In the genomic region with DNA sequence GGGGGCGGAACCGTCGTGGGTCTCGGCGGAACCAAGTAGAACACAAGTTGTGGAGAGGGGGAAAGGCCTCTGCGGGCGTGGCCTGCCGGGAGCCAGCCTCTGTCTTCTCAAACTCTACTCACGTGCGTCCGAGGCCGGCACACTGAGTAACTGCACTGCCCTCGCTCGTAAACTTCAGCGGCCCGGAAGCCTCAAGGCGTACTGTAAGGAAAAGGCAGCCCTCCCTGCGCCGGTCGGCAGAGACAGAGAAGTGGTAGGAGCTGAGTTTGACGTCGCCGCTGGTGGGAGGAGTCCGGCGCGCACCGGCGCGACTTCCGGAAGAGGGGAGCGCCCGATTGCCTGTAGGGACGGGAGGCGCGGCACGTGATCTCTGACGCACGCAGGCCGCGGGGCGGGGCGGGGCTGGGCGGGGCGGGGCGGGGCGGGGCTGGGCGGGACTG, we compare ENCODE assay signal across 1 cellular context.
TF ChIP-seq lines count a peak whose summit lies in the region.

A gene with protein sequence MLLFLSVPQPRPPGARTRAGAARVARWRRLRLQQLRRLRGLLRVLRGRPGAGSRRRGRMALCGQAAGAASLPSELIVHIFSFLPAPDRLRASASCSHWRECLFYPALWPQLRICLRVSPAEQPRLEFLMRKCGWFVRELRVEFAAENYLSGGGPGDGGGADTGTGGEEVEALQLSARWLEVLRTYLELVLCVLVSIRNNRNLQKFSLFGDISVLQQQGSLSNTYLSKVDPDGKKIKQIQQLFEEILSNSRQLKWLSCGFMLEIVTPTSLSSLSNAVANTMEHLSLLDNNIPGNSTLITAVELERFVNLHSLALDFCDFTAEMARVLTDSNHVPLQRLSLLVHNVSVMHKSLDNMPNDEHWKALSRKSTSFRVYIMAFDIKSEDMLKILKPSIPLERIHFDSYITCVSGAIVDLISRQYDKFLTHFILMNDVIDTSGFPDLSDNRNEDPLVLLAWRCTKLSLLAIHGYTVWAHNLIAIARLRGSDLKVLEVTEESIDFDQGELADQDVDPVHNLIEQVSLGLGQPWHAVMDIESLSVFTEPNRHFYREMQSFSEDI (minus strand): TSS at position 255 of the 440 bp plus-strand sequence. CDS start 271 bp downstream, outside the sequence.

TF ChIP-seq in HepG2, 621 proteins besides CTCF, POLR2A, EP300 and RAD21 (continued from another document and continues in another):
- TF ChIP-seq RBM22 (optimal IDR thresholded peaks at IDR 0.05; ENCODE audit: low read length) (no peak), POLR2AphosphoS5 (IDR thresholded peaks at IDR 0.05; ENCODE audit: low read depth, low read length) (no peak), DBP (CRISPR knock-in tag; IDR thresholded peaks at IDR 0.05; ENCODE audit: not compliant biosample characterization) (no peak), TSC22D2 (CRISPR knock-in tag; IDR thresholded peaks at IDR 0.05; ENCODE audit: borderline replicate concordance) (peak; percentile 15; the same call in 1 of the 2 replicates), PHF21A (CRISPR knock-in tag; IDR thresholded peaks at IDR 0.05) (no peak), ZNF589 (CRISPR knock-in tag; conservative IDR thresholded peaks at IDR 0.05) (peak; percentile 30; the same call in 1 of the 2 replicates), ZNF792 (CRISPR knock-in tag; IDR thresholded peaks at IDR 0.05) (0 out of 2 replicates have a peak, but pooled peaks have one; percentile 16), SKI (IDR thresholded peaks at IDR 0.05; ENCODE audit: partially characterized antibody) (peak; percentile 87), TBX3 (IDR thresholded peaks at IDR 0.05; ENCODE audit: borderline replicate concordance) (no peak), ZNF598 (CRISPR knock-in tag; IDR thresholded peaks at IDR 0.05; ENCODE audit: borderline replicate concordance) (no peak), TMF1 (CRISPR knock-in tag; IDR thresholded peaks at IDR 0.05; ENCODE audit: low read depth) (peak; percentile 62; the same call in 1 of the 2 replicates), ZNF274 (CRISPR knock-in tag; IDR thresholded peaks at IDR 0.05) (no peak; the same call in 1 of the 2 replicates), ZNF883 (CRISPR knock-in tag; IDR thresholded peaks at IDR 0.05; ENCODE audit: not compliant biosample characterization) (peak; percentile 89), PLRG1 (conservative IDR thresholded peaks at IDR 0.05) (no peak), HOXA5 (CRISPR knock-in tag; IDR thresholded peaks at IDR 0.05) (peak; percentile 8; the same call in 1 of the 2 replicates), ZNF569 (CRISPR knock-in tag; IDR thresholded peaks at IDR 0.05; ENCODE audit: borderline replicate concordance) (no peak), ZSCAN20 (CRISPR knock-in tag; IDR thresholded peaks at IDR 0.05; ENCODE audit: borderline replicate concordance) (no peak), GATAD1 (CRISPR knock-in tag; IDR thresholded peaks at IDR 0.05) (peak; percentile 79), ZNF143 (CRISPR knock-in tag; IDR thresholded peaks at IDR 0.05) (peak; percentile 45; the same call in 1 of the 2 replicates), ZBTB14 (CRISPR knock-in tag; IDR thresholded peaks at IDR 0.05) (no peak), ATAD3A (CRISPR knock-in tag; IDR thresholded peaks at IDR 0.05) (peak; percentile 87; the same call in 1 of the 2 replicates), ZNF660 (CRISPR knock-in tag; IDR thresholded peaks at IDR 0.05; ENCODE audit: borderline replicate concordance, low read depth) (no peak), KDM1A (CRISPR knock-in tag; IDR thresholded peaks at IDR 0.05) (no peak), PCBP1 (IDR thresholded peaks at IDR 0.05; ENCODE audit: borderline replicate concordance, low read depth, low read length) (peak; percentile 99), IRF2 (CRISPR knock-in tag; IDR thresholded peaks at IDR 0.05) (peak; percentile 82), AGO1 (IDR thresholded peaks at IDR 0.05; ENCODE audit: low read depth, low read length, poor library complexity, severe bottlenecking) (peak; percentile 50), ZNF749 (CRISPR knock-in tag; IDR thresholded peaks at IDR 0.05; ENCODE audit: borderline replicate concordance) (peak; percentile 80; the same call in 1 of the 2 replicates), DNMT3B (CRISPR knock-in tag; conservative IDR thresholded peaks at IDR 0.05) (no peak), ZNF446 (CRISPR knock-in tag; IDR thresholded peaks at IDR 0.05) (no peak), DNMT1 (CRISPR knock-in tag; IDR thresholded peaks at IDR 0.05) (no peak), EZH2 (conservative IDR thresholded peaks at IDR 0.05; ENCODE audit: low read depth, low read length) (no peak), IRF1 (CRISPR knock-in tag; IDR thresholded peaks at IDR 0.05; ENCODE audit: low read depth) (no peak), RNF2 (conservative IDR thresholded peaks at IDR 0.05; ENCODE audit: low read depth) (peak; percentile 73; the same call in 1 of the 2 replicates), CCDC6 (CRISPR knock-in tag; IDR thresholded peaks at IDR 0.05) (peak; percentile 91), NR3C1 (CRISPR knock-in tag; IDR thresholded peaks at IDR 0.05) (no peak), CBFB (CRISPR knock-in tag; IDR thresholded peaks at IDR 0.05) (peak; percentile 84), ZNF496 (CRISPR knock-in tag; IDR thresholded peaks at IDR 0.05; ENCODE audit: insufficient replicate concordance) (no peak), ZNF34 (CRISPR knock-in tag; IDR thresholded peaks at IDR 0.05; ENCODE audit: borderline replicate concordance) (no peak), THAP8 (CRISPR knock-in tag; IDR thresholded peaks at IDR 0.05; ENCODE audit: borderline replicate concordance) (no peak), HIVEP1 (CRISPR knock-in tag; IDR thresholded peaks at IDR 0.05) (no peak), GTF3A (CRISPR knock-in tag; conservative IDR thresholded peaks at IDR 0.05) (no peak), ZBTB43 (CRISPR knock-in tag; conservative IDR thresholded peaks at IDR 0.05) (no peak; the same call in 1 of the 2 replicates), HMGA1 (CRISPR knock-in tag; conservative IDR thresholded peaks at IDR 0.05) (no peak), PHF20 (CRISPR knock-in tag; IDR thresholded peaks at IDR 0.05) (peak; percentile 85), ZFP90 (CRISPR knock-in tag; IDR thresholded peaks at IDR 0.05; ENCODE audit: borderline replicate concordance) (peak; percentile 12; the same call in 1 of the 2 replicates)
- TF ChIP-seq, protein P1, sequence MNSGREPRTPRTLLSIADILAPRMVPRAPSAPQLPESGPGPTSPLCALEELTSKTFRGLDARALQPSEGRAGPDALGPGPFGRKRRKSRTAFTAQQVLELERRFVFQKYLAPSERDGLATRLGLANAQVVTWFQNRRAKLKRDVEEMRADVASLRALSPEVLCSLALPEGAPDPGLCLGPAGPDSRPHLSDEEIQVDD (CRISPR knock-in tag; IDR thresholded peaks at IDR 0.05; ENCODE audit: borderline replicate concordance) = no peak
- TF ChIP-seq, protein P2, sequence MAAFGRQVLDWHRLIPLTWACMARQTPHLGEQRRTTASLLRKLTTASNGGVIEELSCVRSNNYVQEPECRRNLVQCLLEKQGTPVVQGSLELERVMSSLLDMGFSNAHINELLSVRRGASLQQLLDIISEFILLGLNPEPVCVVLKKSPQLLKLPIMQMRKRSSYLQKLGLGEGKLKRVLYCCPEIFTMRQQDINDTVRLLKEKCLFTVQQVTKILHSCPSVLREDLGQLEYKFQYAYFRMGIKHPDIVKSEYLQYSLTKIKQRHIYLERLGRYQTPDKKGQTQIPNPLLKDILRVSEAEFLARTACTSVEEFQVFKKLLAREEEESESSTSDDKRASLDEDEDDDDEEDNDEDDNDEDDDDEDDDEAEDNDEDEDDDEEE (CRISPR knock-in tag; IDR thresholded peaks at IDR 0.05) = peak; percentile 94; the same call in 1 of the 2 replicates
- TF ChIP-seq, protein P3, sequence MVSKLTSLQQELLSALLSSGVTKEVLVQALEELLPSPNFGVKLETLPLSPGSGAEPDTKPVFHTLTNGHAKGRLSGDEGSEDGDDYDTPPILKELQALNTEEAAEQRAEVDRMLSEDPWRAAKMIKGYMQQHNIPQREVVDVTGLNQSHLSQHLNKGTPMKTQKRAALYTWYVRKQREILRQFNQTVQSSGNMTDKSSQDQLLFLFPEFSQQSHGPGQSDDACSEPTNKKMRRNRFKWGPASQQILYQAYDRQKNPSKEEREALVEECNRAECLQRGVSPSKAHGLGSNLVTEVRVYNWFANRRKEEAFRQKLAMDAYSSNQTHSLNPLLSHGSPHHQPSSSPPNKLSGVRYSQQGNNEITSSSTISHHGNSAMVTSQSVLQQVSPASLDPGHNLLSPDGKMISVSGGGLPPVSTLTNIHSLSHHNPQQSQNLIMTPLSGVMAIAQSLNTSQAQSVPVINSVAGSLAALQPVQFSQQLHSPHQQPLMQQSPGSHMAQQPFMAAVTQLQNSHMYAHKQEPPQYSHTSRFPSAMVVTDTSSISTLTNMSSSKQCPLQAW (CRISPR knock-in tag; IDR thresholded peaks at IDR 0.05) = peak; percentile 7; the same call in 1 of the 2 replicates
- TF ChIP-seq, protein P4, sequence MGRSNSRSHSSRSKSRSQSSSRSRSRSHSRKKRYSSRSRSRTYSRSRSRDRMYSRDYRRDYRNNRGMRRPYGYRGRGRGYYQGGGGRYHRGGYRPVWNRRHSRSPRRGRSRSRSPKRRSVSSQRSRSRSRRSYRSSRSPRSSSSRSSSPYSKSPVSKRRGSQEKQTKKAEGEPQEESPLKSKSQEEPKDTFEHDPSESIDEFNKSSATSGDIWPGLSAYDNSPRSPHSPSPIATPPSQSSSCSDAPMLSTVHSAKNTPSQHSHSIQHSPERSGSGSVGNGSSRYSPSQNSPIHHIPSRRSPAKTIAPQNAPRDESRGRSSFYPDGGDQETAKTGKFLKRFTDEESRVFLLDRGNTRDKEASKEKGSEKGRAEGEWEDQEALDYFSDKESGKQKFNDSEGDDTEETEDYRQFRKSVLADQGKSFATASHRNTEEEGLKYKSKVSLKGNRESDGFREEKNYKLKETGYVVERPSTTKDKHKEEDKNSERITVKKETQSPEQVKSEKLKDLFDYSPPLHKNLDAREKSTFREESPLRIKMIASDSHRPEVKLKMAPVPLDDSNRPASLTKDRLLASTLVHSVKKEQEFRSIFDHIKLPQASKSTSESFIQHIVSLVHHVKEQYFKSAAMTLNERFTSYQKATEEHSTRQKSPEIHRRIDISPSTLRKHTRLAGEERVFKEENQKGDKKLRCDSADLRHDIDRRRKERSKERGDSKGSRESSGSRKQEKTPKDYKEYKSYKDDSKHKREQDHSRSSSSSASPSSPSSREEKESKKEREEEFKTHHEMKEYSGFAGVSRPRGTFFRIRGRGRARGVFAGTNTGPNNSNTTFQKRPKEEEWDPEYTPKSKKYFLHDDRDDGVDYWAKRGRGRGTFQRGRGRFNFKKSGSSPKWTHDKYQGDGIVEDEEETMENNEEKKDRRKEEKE (IDR thresholded peaks at IDR 0.05) = no peak
- TF ChIP-seq, protein P5, sequence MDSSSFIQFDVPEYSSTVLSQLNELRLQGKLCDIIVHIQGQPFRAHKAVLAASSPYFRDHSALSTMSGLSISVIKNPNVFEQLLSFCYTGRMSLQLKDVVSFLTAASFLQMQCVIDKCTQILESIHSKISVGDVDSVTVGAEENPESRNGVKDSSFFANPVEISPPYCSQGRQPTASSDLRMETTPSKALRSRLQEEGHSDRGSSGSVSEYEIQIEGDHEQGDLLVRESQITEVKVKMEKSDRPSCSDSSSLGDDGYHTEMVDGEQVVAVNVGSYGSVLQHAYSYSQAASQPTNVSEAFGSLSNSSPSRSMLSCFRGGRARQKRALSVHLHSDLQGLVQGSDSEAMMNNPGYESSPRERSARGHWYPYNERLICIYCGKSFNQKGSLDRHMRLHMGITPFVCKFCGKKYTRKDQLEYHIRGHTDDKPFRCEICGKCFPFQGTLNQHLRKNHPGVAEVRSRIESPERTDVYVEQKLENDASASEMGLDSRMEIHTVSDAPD (CRISPR knock-in tag; IDR thresholded peaks at IDR 0.05) = no peak; the same call in 1 of the 2 replicates
- TF ChIP-seq, protein P6, sequence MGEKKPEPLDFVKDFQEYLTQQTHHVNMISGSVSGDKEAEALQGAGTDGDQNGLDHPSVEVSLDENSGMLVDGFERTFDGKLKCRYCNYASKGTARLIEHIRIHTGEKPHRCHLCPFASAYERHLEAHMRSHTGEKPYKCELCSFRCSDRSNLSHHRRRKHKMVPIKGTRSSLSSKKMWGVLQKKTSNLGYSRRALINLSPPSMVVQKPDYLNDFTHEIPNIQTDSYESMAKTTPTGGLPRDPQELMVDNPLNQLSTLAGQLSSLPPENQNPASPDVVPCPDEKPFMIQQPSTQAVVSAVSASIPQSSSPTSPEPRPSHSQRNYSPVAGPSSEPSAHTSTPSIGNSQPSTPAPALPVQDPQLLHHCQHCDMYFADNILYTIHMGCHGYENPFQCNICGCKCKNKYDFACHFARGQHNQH (CRISPR knock-in tag; IDR thresholded peaks at IDR 0.05) = peak; percentile 91; the same call in 1 of the 2 replicates
